In the genomic region with DNA sequence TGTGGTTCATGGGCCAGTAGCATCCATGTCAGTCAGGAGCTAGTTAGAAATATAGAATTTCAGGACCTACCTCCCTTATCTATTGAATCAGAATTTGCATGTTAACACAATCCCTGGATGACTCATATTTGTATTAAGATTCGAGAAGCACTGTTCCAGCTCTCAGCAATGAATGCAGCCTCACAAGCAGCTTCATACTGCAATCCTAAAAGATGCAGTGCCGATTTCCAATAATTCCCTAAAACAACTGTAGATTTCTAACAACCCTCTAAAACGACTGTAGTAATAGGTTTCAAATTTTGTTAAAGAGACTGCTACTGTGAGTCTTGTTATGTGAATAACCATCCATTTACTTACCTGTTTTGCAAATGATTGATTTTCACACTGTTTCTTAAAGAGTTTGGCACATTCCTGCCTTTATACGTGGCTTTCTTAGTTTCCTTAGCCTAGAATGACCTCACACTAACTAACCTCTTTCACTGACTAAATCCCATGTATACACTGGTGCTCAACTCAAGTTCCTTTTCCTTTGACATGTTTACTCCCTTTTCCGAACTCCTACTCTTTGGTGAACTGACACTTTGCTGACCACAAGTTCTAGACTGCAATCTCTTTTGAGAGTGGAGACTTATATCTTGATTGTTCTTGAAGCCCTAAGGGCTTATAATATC, we compare ENCODE assay signal across 19 cellular contexts.
A peak's percentile ranks its signal among the peaks of the same experiment; 100 is the strongest.
DNase-seq lines count a peak whose midpoint lies in the region; ATAC-seq, FAIRE-seq and TF ChIP-seq lines count a peak whose summit lies in the region.
"Had no signal": no experiment of that assay in that cellular context is flagged by ENCODE, and none has a peak within 500 bp of the region (broad histone marks: within the 10 kb centered on the region; RNA-seq: fewer than 3 reads in every experiment).

No MANE protein-coding gene starts in this region.

- CTCF ChIA-PET in A673 (lab: Charles Lee), result interaction anchor here (0.6 kb wide), 1 partner anchor 671 kb away, joined by 4 read pairs; no protein-coding TSS in a partner anchor
- CTCF ChIA-PET in activated CD4-positive, alpha-beta memory T cell treated with anti-CD3 and anti-CD28 coated beads, Interleukin-2, amount 10 ng/mL, durations not matched to agents 7 days and 5 days (lab: Charles Lee), result no interaction called here

- TF ChIP-seq CTCF in A673 (conservative IDR thresholded peaks at IDR 0.05; ENCODE audit: low read depth, low read length) (no peak), astrocyte (IDR thresholded peaks at IDR 0.05; ENCODE audit: insufficient read depth, low read depth, low read length) (no peak), fibroblast of villous mesenchyme (IDR thresholded peaks at IDR 0.05; ENCODE audit: insufficient read depth, low read depth, low read length) (no peak)

- peak overlapping the region; percentile 38 for H3K27ac Mint-ChIP-seq in astrocyte (ENCODE audit: unreplicated experiment)
- H3K27ac Mint-ChIP-seq in activated CD4-positive, alpha-beta memory T cell treated with anti-CD3 and anti-CD28 coated beads, Interleukin-2, amount 10 ng/mL, durations not matched to agents 7 days and 5 days, result no peak overlapping the region
- H3K27ac Mint-ChIP-seq: activated naive CD8-positive, alpha-beta T cell; CD8-positive, alpha-beta memory T cell had no signal

- BruUV-seq in A673 (replicated peaks; lab: Mats Ljungman, UMichigan), result no TSS peak

- H4K20me1 ChIP-seq in astrocyte (ENCODE audit: insufficient read depth, low read length), result no peaks in the 10 kb centered on the region

- H3K4me1 ChIP-seq in A673 (ENCODE audit: insufficient read depth, low read length, poor library complexity, severe bottlenecking) (no peaks in the 10 kb centered on the region), astrocyte (ENCODE audit: insufficient read depth, low read length) (peaks cover 17% of the 10 kb centered on the region)
- H3K4me1 ChIP-seq: uterus had no signal

- H3K27ac ChIP-seq in A673 (ENCODE audit: low read depth, low read length, poor library complexity, severe bottlenecking) (no peak overlapping the region), astrocyte (ENCODE audit: low read depth, low read length) (peak overlapping the region; percentile 33)
- H3K27ac ChIP-seq: esophagus squamous epithelium, KMS-11, uterus had no signal

- H3K9me3 ChIP-seq in A673 (ENCODE audit: low read depth, low read length, poor library complexity, severe bottlenecking) (no peaks in the 10 kb centered on the region), astrocyte (ENCODE audit: insufficient read depth, low read depth, low read length) (no peaks in the 10 kb centered on the region)
- H3K9me3 ChIP-seq: esophagus squamous epithelium, uterus had no signal

- DNase-seq in A673 (ENCODE audit: low spot score), result peak; percentile 36
- DNase-seq in HT1080 (ENCODE audit: low read depth), result peak; percentile 68
- peak; percentile 76 for DNase-seq in astrocyte (ENCODE audit: low read depth)
- peak; percentile 36 for DNase-seq in fibroblast of villous mesenchyme (ENCODE audit: low read depth)
- no peak for DNase-seq in NCI-H82 treated with DMSO at 0.1 percent for 48 hours (lab: John Stamatoyannopoulos, UW; ENCODE audit: unreplicated experiment)
- no peak for DNase-seq in activated CD4-positive, alpha-beta T cell treated with anti-CD3 and anti-CD28 coated beads for 48 hours
- DNase-seq in activated CD4-positive, alpha-beta memory T cell treated with anti-CD3 and anti-CD28 coated beads, Interleukin-2, amount 10 ng/mL, durations not matched to agents 7 days and 5 days, result no peak
- DNase-seq: ACHN; activated T-cell treated with anti-CD3 and anti-CD28 coated beads, Interleukin-2, amount 50 U/mL, for 1 hour; CD8-positive, alpha-beta memory T cell; esophagus squamous epithelium; small intestine; stimulated activated naive CD4-positive, alpha-beta T cell treated with Interleukin-2 at 50 U/mL for 16 hours; T-helper 2 cell; uterus had no signal

- H3K36me3 ChIP-seq in A673 (ENCODE audit: insufficient read depth, low read length, poor library complexity, severe bottlenecking) (no peaks in the 10 kb centered on the region), astrocyte (ENCODE audit: insufficient read depth, low read length) (no peaks in the 10 kb centered on the region)
- H3K36me3 ChIP-seq: esophagus squamous epithelium, uterus had no signal

- H3K4me1 Mint-ChIP-seq in astrocyte (ENCODE audit: low read depth, unreplicated experiment), result peaks cover 5% of the 10 kb centered on the region
- no peaks in the 10 kb centered on the region for H3K4me1 Mint-ChIP-seq in activated CD4-positive, alpha-beta memory T cell treated with anti-CD3 and anti-CD28 coated beads, Interleukin-2, amount 10 ng/mL, durations not matched to agents 7 days and 5 days
- H3K4me1 Mint-ChIP-seq: CD8-positive, alpha-beta memory T cell had no signal

- intact Hi-C loops in A673 (cut with micrococcal nuclease; ENCODE audit: unreplicated experiment), result no loop called here

- H3K27me3 ChIP-seq in A673 (replicated peaks; ENCODE audit: insufficient read depth, low read depth, low read length, poor library complexity) (peaks cover 57% of the 10 kb centered on the region), astrocyte (ENCODE audit: insufficient read depth, low read length) (no peaks in the 10 kb centered on the region)
- H3K27me3 ChIP-seq: uterus had no signal

- no peak for FAIRE-seq in astrocyte (lab: Jason Lieb, UNC)
- FAIRE-seq: colon, small intestine had no signal

- H3K79me2 ChIP-seq in astrocyte (ENCODE audit: insufficient read depth, low read length), result no peaks in the 10 kb centered on the region

- H2AFZ ChIP-seq in astrocyte (ENCODE audit: low read depth, low read length), result no peak overlapping the region

- peaks cover 5% of the 10 kb centered on the region for H3K9me3 Mint-ChIP-seq in astrocyte (ENCODE audit: unreplicated experiment)
- H3K9me3 Mint-ChIP-seq in activated CD4-positive, alpha-beta memory T cell treated with anti-CD3 and anti-CD28 coated beads, Interleukin-2, amount 10 ng/mL, durations not matched to agents 7 days and 5 days, result peaks cover 1% of the 10 kb centered on the region

- ATAC-seq in GM18909 (IDR thresholded peaks at IDR 0.05; ENCODE audit: poor library complexity, unreplicated experiment), result no peak

- H3K27me3 Mint-ChIP-seq in astrocyte (ENCODE audit: low read depth, unreplicated experiment), result peaks cover 2% of the 10 kb centered on the region
- no peaks in the 10 kb centered on the region for H3K27me3 Mint-ChIP-seq in activated CD4-positive, alpha-beta memory T cell treated with anti-CD3 and anti-CD28 coated beads, Interleukin-2, amount 10 ng/mL, durations not matched to agents 7 days and 5 days
- H3K27me3 Mint-ChIP-seq: activated naive CD8-positive, alpha-beta T cell; CD8-positive, alpha-beta memory T cell had no signal

- H3K4me2 ChIP-seq in astrocyte (ENCODE audit: low read length), result peak overlapping the region; percentile 64
- H3K4me2 ChIP-seq: KMS-11 had no signal

- H3K4me3 Mint-ChIP-seq in astrocyte (ENCODE audit: unreplicated experiment), result no peak overlapping the region
- no peak overlapping the region for H3K4me3 Mint-ChIP-seq in activated CD4-positive, alpha-beta memory T cell treated with anti-CD3 and anti-CD28 coated beads, Interleukin-2, amount 10 ng/mL, durations not matched to agents 7 days and 5 days
- H3K4me3 Mint-ChIP-seq: activated naive CD8-positive, alpha-beta T cell; CD8-positive, alpha-beta memory T cell had no signal

- no peaks in the 10 kb centered on the region for H3K36me3 Mint-ChIP-seq in astrocyte (ENCODE audit: low read depth, unreplicated experiment)
- H3K36me3 Mint-ChIP-seq in activated CD4-positive, alpha-beta memory T cell treated with anti-CD3 and anti-CD28 coated beads, Interleukin-2, amount 10 ng/mL, durations not matched to agents 7 days and 5 days (ENCODE audit: low read depth), result no peaks in the 10 kb centered on the region
- H3K36me3 Mint-ChIP-seq: activated naive CD8-positive, alpha-beta T cell; CD8-positive, alpha-beta memory T cell had no signal

- no peak overlapping the region for H3K4me3 ChIP-seq in A673 (ENCODE audit: low read depth, low read length, poor library complexity, severe bottlenecking)
- no peak overlapping the region for H3K4me3 ChIP-seq in astrocyte (ENCODE audit: insufficient read depth, low read depth, low read length)
- no peak overlapping the region for H3K4me3 ChIP-seq in fibroblast of villous mesenchyme (ENCODE audit: low read depth, low read length)
- H3K4me3 ChIP-seq: esophagus squamous epithelium, uterus had no signal

- POLR2A ChIA-PET in A673 (lab: Charles Lee; ENCODE audit: low non-redundant PET), result no interaction called here
- POLR2A ChIA-PET in activated CD4-positive, alpha-beta memory T cell treated with anti-CD3 and anti-CD28 coated beads, Interleukin-2, amount 10 ng/mL, durations not matched to agents 7 days and 5 days (lab: Charles Lee), result no interaction called here

- H3K9ac ChIP-seq in astrocyte (ENCODE audit: low read length), result peak overlapping the region; percentile 39
- H3K9ac ChIP-seq: KMS-11 had no signal

Comparison
In these comparisons a context has a peak if more than half of its experiments do, and no peak if none do; other contexts are left out.
1. DNase-seq: peak in A673 (single experiment), HT1080 (single experiment), astrocyte (single experiment) and fibroblast of villous mesenchyme (single experiment); none in NCI-H82 treated with DMSO at 0.1 percent for 48 hours (single experiment), activated CD4-positive, alpha-beta T cell treated with anti-CD3 and anti-CD28 coated beads for 48 hours (single experiment) and activated CD4-positive, alpha-beta memory T cell treated with anti-CD3 and anti-CD28 coated beads, Interleukin-2, amount 10 ng/mL, durations not matched to agents 7 days and 5 days (single experiment).